1 cellular context compared by ENCODE assay signal in the genomic region with DNA sequence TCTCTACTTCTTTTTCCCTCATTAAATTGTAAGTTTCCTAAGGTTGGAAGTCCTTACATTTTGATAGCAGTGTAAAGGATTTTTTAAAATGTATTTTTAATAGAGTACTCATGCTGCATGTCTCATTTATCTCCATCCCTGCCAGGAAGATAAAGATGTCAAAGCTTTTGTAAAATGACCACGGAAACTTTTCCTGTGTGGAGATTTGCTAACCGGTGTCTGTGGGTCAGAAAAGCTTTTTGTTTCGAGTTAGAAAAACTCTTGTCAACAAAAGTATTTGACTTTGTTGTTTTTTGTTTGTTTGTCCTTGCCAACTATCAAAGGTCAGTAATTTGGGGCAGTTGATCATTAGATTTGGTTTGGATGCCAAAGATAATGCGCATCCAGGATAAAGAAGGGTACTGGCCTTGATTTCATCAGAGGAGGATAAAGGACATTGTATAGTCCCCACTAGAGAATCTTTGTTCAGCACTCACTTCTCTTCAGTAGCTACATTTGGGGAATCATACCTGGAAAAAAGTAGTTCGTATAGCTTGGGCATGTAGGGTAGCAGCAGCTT.
TF ChIP-seq lines count a peak whose summit lies in the region.

No MANE protein-coding gene starts in this region.

TF ChIP-seq in A549, 52 proteins besides CTCF, POLR2A, EP300 and RAD21 (continued from another document):
- no peak for TF ChIP-seq RCOR1 (IDR thresholded peaks at IDR 0.05; ENCODE audit: low read depth, low read length)
